Comparison of ENCODE assay signal across 8 cellular contexts in genomic region chr7:139361523-139361922, GRCh38. TPM values are rescaled to one million over a fixed set of nuclear protein-coding genes. Genes with fewer than 3 reads are reported as not detected.
A peak's percentile ranks its signal among the peaks of the same experiment; 100 is the strongest.
DNase-seq lines count a peak whose midpoint lies in the region; ATAC-seq, FAIRE-seq and TF ChIP-seq lines count a peak whose summit lies in the region.

No MANE protein-coding gene starts in this region.

- TF ChIP-seq CTCF in DND-41 (IDR thresholded peaks at IDR 0.05; ENCODE audit: borderline replicate concordance, extremely low read depth, low read length, poor library complexity, severe bottlenecking) (no peak), OCI-LY1 (IDR thresholded peaks at IDR 0.05; ENCODE audit: low read length) (no peak), pancreas (IDR thresholded peaks at IDR 0.05) (no peak)

- H3F3A ChIP-seq in OCI-LY1 (ENCODE audit: insufficient read depth, low read length): 0 out of 2 replicates have a peak, but pooled peaks cover 9% of the 10 kb centered on the region

- peak overlapping the region; percentile 84 for H3K4me2 ChIP-seq in DND-41 (ENCODE audit: insufficient read depth, low read length)
- H3K4me2 ChIP-seq in OCI-LY1 (ENCODE audit: low read length): peak overlapping the region; percentile 77

- H3K27me3 ChIP-seq in DND-41 (ENCODE audit: insufficient read depth, low read length, poor library complexity): no peaks in the 10 kb centered on the region
- no peaks in the 10 kb centered on the region for H3K27me3 ChIP-seq in OCI-LY1 (ENCODE audit: insufficient read depth, low read length)
- no peaks in the 10 kb centered on the region for H3K27me3 ChIP-seq in endocrine pancreas (ENCODE audit: control insufficient read depth, insufficient read depth, low read length)
- H3K27me3 ChIP-seq in pancreas: no peaks in the 10 kb centered on the region

- H4K20me1 ChIP-seq in DND-41 (ENCODE audit: insufficient read depth, low read length) (peaks cover 57% of the 10 kb centered on the region), OCI-LY1 (ENCODE audit: insufficient read depth, low read length) (peaks cover 6% of the 10 kb centered on the region)

- H3K27ac ChIP-seq in DND-41 (ENCODE audit: low read length) (peak overlapping the region; percentile 81), OCI-LY1 (ENCODE audit: low read depth, low read length, poor library complexity, severe bottlenecking) (peak overlapping the region; percentile 93), pancreas (peak overlapping the region in 1 of 4 donors; percentile 100)

- WGBS in pancreas, 2 donors: 8% methylated on average over 3 of the region's 3 CpGs

- peak overlapping the region; percentile 68 to 86; a peak in 3 of 4 replicates for H3K4me3 ChIP-seq in DND-41 (ENCODE audit: low read depth in 1 of 2, low read length in 2 of 2)
- H3K4me3 ChIP-seq in OCI-LY1 (ENCODE audit: low read depth, low read length, poor library complexity, severe bottlenecking): peak overlapping the region; percentile 89
- H3K4me3 ChIP-seq in endocrine pancreas (ENCODE audit: control insufficient read depth, insufficient read depth, low read length): peak overlapping the region; percentile 97
- H3K4me3 ChIP-seq in pancreas: peak overlapping the region in 3 of 4 donors; percentile 72 to 96 (median 90)

- peak overlapping the region; percentile 89 for H3K9ac ChIP-seq in DND-41 (ENCODE audit: low read depth, low read length)
- peak overlapping the region; percentile 96 for H3K9ac ChIP-seq in OCI-LY1 (ENCODE audit: low read length)
- H3K9ac ChIP-seq in endocrine pancreas (ENCODE audit: control insufficient read depth, insufficient read depth, low read length): no peak overlapping the region

- H3K36me3 ChIP-seq in DND-41 (ENCODE audit: insufficient read depth, low read length) (peaks cover 40% of the 10 kb centered on the region), OCI-LY1 (ENCODE audit: insufficient read depth, low read length) (peaks cover 42% of the 10 kb centered on the region), endocrine pancreas (ENCODE audit: control insufficient read depth, insufficient read depth, low read length) (no peaks in the 10 kb centered on the region), pancreas (no peaks in the 10 kb centered on the region)

- intact Hi-C loops in pancreas (cut with DNase I): no loop called here

- no peaks in the 10 kb centered on the region for H3K9me2 ChIP-seq in OCI-LY1 (ENCODE audit: low read depth, low read length)

- ATAC-seq in DND-41 (ENCODE audit: insufficient read depth, low read depth) (no peak), pancreas (no peak), GM19463 (IDR thresholded peaks at IDR 0.05; ENCODE audit: unreplicated experiment) (no peak)

- H3K4me1 ChIP-seq in DND-41 (ENCODE audit: insufficient read depth, low read length): peaks cover 45% of the 10 kb centered on the region
- H3K4me1 ChIP-seq in OCI-LY1 (ENCODE audit: insufficient read depth, low read length, severe bottlenecking): peaks cover 32% of the 10 kb centered on the region
- H3K4me1 ChIP-seq in endocrine pancreas (ENCODE audit: control insufficient read depth, insufficient read depth, low read length): peaks cover 18% of the 10 kb centered on the region
- H3K4me1 ChIP-seq in pancreas: peaks cover 0 to 23% (median 23%) of the 10 kb centered on the region in 3 donors

- DNase-seq in DND-41: no peak
- no peak for DNase-seq in pancreas
- no peak for DNase-seq in SKM-1 (lab: John Stamatoyannopoulos, UW; ENCODE audit: unreplicated experiment)
- DNase-seq in activated CD8-positive, alpha-beta memory T cell treated with anti-CD3 and anti-CD28 coated beads for 24 hours: no peak
- DNase-seq in EL: no peak

- no peak overlapping the region for H2AFZ ChIP-seq in DND-41 (ENCODE audit: low read depth, low read length)
- no peak overlapping the region for H2AFZ ChIP-seq in OCI-LY1 (ENCODE audit: low read length)

- FAIRE-seq in pancreas (lab: Jason Lieb, UNC): no peak

- peaks cover 85% of the 10 kb centered on the region for H3K79me2 ChIP-seq in DND-41 (ENCODE audit: insufficient read depth, low read length)
- H3K79me2 ChIP-seq in OCI-LY1 (ENCODE audit: insufficient read depth, low read length): peaks cover 62% of the 10 kb centered on the region

- H3K9me3 ChIP-seq in DND-41 (ENCODE audit: insufficient read depth, low read length, severe bottlenecking) (no peaks in the 10 kb centered on the region), OCI-LY1 (ENCODE audit: low read length) (no peaks in the 10 kb centered on the region), endocrine pancreas (ENCODE audit: control insufficient read depth, low read length) (no peaks in the 10 kb centered on the region), pancreas (no peaks in the 10 kb centered on the region)

RNA-seq across cellular contexts. Expression of gene LUC7L2, which starts 1.8 kb away (rescaled TPM):
- 10 to 100 TPM; 30.0 to 45.3 (median 39.0) TPM for total RNA-seq in pancreas
- polyA plus RNA-seq in pancreas: 10 to 100 TPM; 35.9 to 71.1 TPM

RNA-seq across cellular contexts. Expression of gene FMC1, which starts 20.4 kb away (rescaled TPM):
- 10 to 100 TPM in 1 of 6 donors, 1 to 10 TPM in 5; 6.8 to 13.0 (median 7.9) TPM for total RNA-seq in pancreas
- 10 to 100 TPM; 16.6 to 23.6 TPM for polyA plus RNA-seq in pancreas
